11 cellular contexts compared by ENCODE assay signal in genomic region chr10:29470843-29471482, GRCh38.
DNase-seq lines count a peak whose midpoint lies in the region; ATAC-seq and TF ChIP-seq lines count a peak whose summit lies in the region.
"Had no signal": no experiment of that assay in that cellular context is flagged by ENCODE, and none has a peak within 500 bp of the region (broad histone marks: within the 10 kb centered on the region; RNA-seq: fewer than 3 reads in every experiment).

No MANE protein-coding gene starts in this region.

- POLR2A ChIA-PET in HCT116 (lab: Charles Lee) = no interaction called here

- intact Hi-C loops in HCT116 (cut with micrococcal nuclease) = no loop called here

- peak overlapping the region; percentile 19; the same call in 1 of the 2 replicates for H3K4me2 ChIP-seq in HCT116 (ENCODE audit: low read length)
- no peak overlapping the region for H3K4me2 ChIP-seq in mesendoderm (ENCODE audit: low read length)

- CTCF ChIA-PET in HCT116 (lab: Charles Lee) = interaction anchor here (1.1 kb wide), 1 partner anchor 25 kb away, joined by 6 read pairs; no protein-coding TSS in a partner anchor

- H3K79me2 ChIP-seq in HCT116 (ENCODE audit: insufficient read depth, low read length) (no peaks in the 10 kb centered on the region), mesendoderm (ENCODE audit: control insufficient read depth, insufficient read depth, low read length) (no peaks in the 10 kb centered on the region)

- ATAC-seq in HCT116 = no peak
- ATAC-seq in activated naive CD8-positive, alpha-beta T cell treated with anti-CD3 and anti-CD28 coated beads, Interleukin-2, amount 50 U/mL, for 24 hours = no peak

- H3K79me1 ChIP-seq in mesendoderm (ENCODE audit: low read length) = no peaks in the 10 kb centered on the region

- DNase-seq in HCT116 (ENCODE audit: low read depth, low spot score) (no peak), mesendoderm (peak; percentile 25), NCI-H2081 treated with DMSO at 0.1 percent for 48 hours (lab: John Stamatoyannopoulos, UW) (no peak), NCI-H1105 (lab: John Stamatoyannopoulos, UW) (no peak), NCI-H2029 (lab: John Stamatoyannopoulos, UW) (no peak)
- no peak for DNase-seq in activated naive CD8-positive, alpha-beta T cell treated with anti-CD3 and anti-CD28 coated beads, Interleukin-2, amount 50 U/mL, for 24 hours
- DNase-seq: activated CD4-positive, alpha-beta T cell treated with anti-CD3 and anti-CD28 coated beads, Interleukin-2, amount 50 U/mL, for 1 hour; CD4-positive, alpha-beta T cell; NCI-H510A had no signal

- BruUV-seq in HCT116 (replicated peaks; lab: Mats Ljungman, UMichigan) = no TSS peak

- H3K4me3 Mint-ChIP-seq in activated naive CD8-positive, alpha-beta T cell treated with anti-CD3 and anti-CD28 coated beads, Interleukin-2, amount 50 U/mL, for 24 hours = no peak overlapping the region
- H3K4me3 Mint-ChIP-seq: activated T-cell treated with anti-CD3 and anti-CD28 coated beads, Interleukin-2, amount 50 U/mL, for 72 hours; CD4-positive, alpha-beta T cell had no signal

- H3K9me2 ChIP-seq in HCT116 (ENCODE audit: insufficient read depth) = no peaks in the 10 kb centered on the region

- H3K4me1 ChIP-seq in HCT116 (ENCODE audit: control insufficient read depth in 1 of 2, insufficient read depth in 2 of 2, low read length in 2 of 2) = peaks cover 2 to 11% of the 10 kb centered on the region in 2 experiments; a peak in 3 of 4 replicates
- peaks cover 3% of the 10 kb centered on the region for H3K4me1 ChIP-seq in mesendoderm (ENCODE audit: control insufficient read depth, low read depth, low read length)
- H3K4me1 ChIP-seq in stomach smooth muscle (ENCODE audit: control insufficient read depth, insufficient read depth, low read length) = peaks cover 39% of the 10 kb centered on the region

- H3K23ac ChIP-seq in mesendoderm (ENCODE audit: low read length) = no peak overlapping the region

- H3K27me3 ChIP-seq in HCT116 (ENCODE audit: insufficient read depth, low read length) (no peaks in the 10 kb centered on the region), mesendoderm (ENCODE audit: insufficient read depth, low read length, poor library complexity) (no peaks in the 10 kb centered on the region), stomach smooth muscle (ENCODE audit: control insufficient read depth in 1 of 2, insufficient read depth in 2 of 2, low read length in 2 of 2) (no peaks in the 10 kb centered on the region)

- H3K27me3 Mint-ChIP-seq in activated naive CD8-positive, alpha-beta T cell treated with anti-CD3 and anti-CD28 coated beads, Interleukin-2, amount 50 U/mL, for 24 hours = no peaks in the 10 kb centered on the region
- H3K27me3 Mint-ChIP-seq: CD4-positive, alpha-beta T cell had no signal

- H3K4ac ChIP-seq in mesendoderm (ENCODE audit: low read depth, low read length) = no peak overlapping the region

- no peak overlapping the region for H3K27ac ChIP-seq in HCT116 (ENCODE audit: low read depth, low read length)
- H3K27ac ChIP-seq in mesendoderm (ENCODE audit: low read depth, low read length) = no peak overlapping the region
- peak overlapping the region; percentile 69 for H3K27ac ChIP-seq in stomach smooth muscle (ENCODE audit: low read length)

- no peak for TF ChIP-seq POLR2A in HCT116 (IDR thresholded peaks at IDR 0.05; ENCODE audit: borderline replicate concordance, extremely low read depth, insufficient read depth, insufficient read length)

- H2BK120ac ChIP-seq in mesendoderm (ENCODE audit: low read depth, low read length) = no peak overlapping the region

- H3K9me3 Mint-ChIP-seq in activated naive CD8-positive, alpha-beta T cell treated with anti-CD3 and anti-CD28 coated beads, Interleukin-2, amount 50 U/mL, for 24 hours = no peaks in the 10 kb centered on the region
- H3K9me3 Mint-ChIP-seq: activated T-cell treated with anti-CD3 and anti-CD28 coated beads, Interleukin-2, amount 50 U/mL, for 72 hours; CD4-positive, alpha-beta T cell had no signal

- WGBS in mesendoderm (ENCODE audit: extremely low coverage, insufficient coverage, low lambda C conversion rate) = no CpG with 5 or more reads among the region's 14 CpGs

- H4K20me1 ChIP-seq in HCT116 (ENCODE audit: insufficient read depth) = no peaks in the 10 kb centered on the region

- no peak overlapping the region for H2BK5ac ChIP-seq in mesendoderm (ENCODE audit: low read length)

- no peak overlapping the region for H2AK5ac ChIP-seq in mesendoderm (ENCODE audit: low read length)

- H3K36me3 ChIP-seq in HCT116 (ENCODE audit: control insufficient read depth in 1 of 2, insufficient read depth in 2 of 2, low read length in 2 of 2) = peaks cover 0 to 4% of the 10 kb centered on the region in 2 experiments; a peak in 1 of 4 replicates
- no peaks in the 10 kb centered on the region for H3K36me3 ChIP-seq in mesendoderm (ENCODE audit: control insufficient read depth, insufficient read depth, low read length)
- H3K36me3 ChIP-seq in stomach smooth muscle (ENCODE audit: control insufficient read depth in 2 of 2, insufficient read depth in 2 of 2, low read length in 2 of 2) = peaks cover 67 to 70% of the 10 kb centered on the region in 2 donors

- peaks cover 29% of the 10 kb centered on the region for H3K36me3 Mint-ChIP-seq in activated naive CD8-positive, alpha-beta T cell treated with anti-CD3 and anti-CD28 coated beads, Interleukin-2, amount 50 U/mL, for 24 hours (ENCODE audit: low read depth)

- no peak overlapping the region for H2AFZ ChIP-seq in HCT116 (ENCODE audit: low read depth, low read length, poor library complexity, severe bottlenecking)

- RAD21 ChIA-PET in HCT116 (lab: Charles Lee; ENCODE audit: low non-redundant PET in 1 of 2, low total read pairs in 2 of 2, uncharacterized antibody in 2 of 2, unreplicated experiment in 2 of 2) = no interaction called here

- H4K5ac ChIP-seq in mesendoderm (ENCODE audit: low read length) = no peak overlapping the region

- H3K56ac ChIP-seq in mesendoderm (ENCODE audit: low read length) = no peak overlapping the region

- no peak for TF ChIP-seq RAD21 in HCT116 (IDR thresholded peaks at IDR 0.05; ENCODE audit: low read depth)

- H3K4me3 ChIP-seq in HCT116 (replicated peaks in 1 of 2; ENCODE audit: low read depth in 1 of 2, low read length in 2 of 2) (no peak overlapping the region), mesendoderm (ENCODE audit: low read length) (no peak overlapping the region), stomach smooth muscle (ENCODE audit: low read length in 2 of 2) (no peak overlapping the region)

- H3K9ac ChIP-seq in HCT116 (ENCODE audit: low read length) (no peak overlapping the region), mesendoderm (ENCODE audit: low read length) (no peak overlapping the region), stomach smooth muscle (ENCODE audit: low read length in 2 of 2) (no peak overlapping the region)

- H3K4me1 Mint-ChIP-seq in activated naive CD8-positive, alpha-beta T cell treated with anti-CD3 and anti-CD28 coated beads, Interleukin-2, amount 50 U/mL, for 24 hours = peaks cover 26% of the 10 kb centered on the region

- no peak for TF ChIP-seq CTCF in HCT116 (IDR thresholded peaks at IDR 0.05 in 2 of 3, conservative IDR thresholded peaks at IDR 0.05 in 1 of 3; ENCODE audit: borderline replicate concordance in 1 of 3, insufficient read depth in 1 of 3, low read depth in 2 of 3, low read length in 2 of 3)

- H4K8ac ChIP-seq in mesendoderm (ENCODE audit: low read depth, low read length) = no peak overlapping the region

- H3K9me3 ChIP-seq in HCT116 (ENCODE audit: control insufficient read depth in 1 of 2, insufficient read depth in 1 of 2, low read depth in 1 of 2, low read length in 2 of 2) (no peaks in the 10 kb centered on the region), stomach smooth muscle (ENCODE audit: control insufficient read depth in 2 of 2, low read length in 2 of 2) (no peaks in the 10 kb centered on the region)

- H2BK15ac ChIP-seq in mesendoderm (replicated peaks; ENCODE audit: low read depth) = no peak overlapping the region

- H3K27ac Mint-ChIP-seq in activated naive CD8-positive, alpha-beta T cell treated with anti-CD3 and anti-CD28 coated beads, Interleukin-2, amount 50 U/mL, for 24 hours = peak overlapping the region; percentile 56
- H3K27ac Mint-ChIP-seq: CD4-positive, alpha-beta T cell had no signal

- H3K18ac ChIP-seq in mesendoderm (ENCODE audit: low read length) = no peak overlapping the region

TF ChIP-seq in HCT116, 20 proteins besides CTCF, POLR2A, EP300 and RAD21:
- TF ChIP-seq EZH2phosphoT487 (IDR thresholded peaks at IDR 0.05; ENCODE audit: borderline replicate concordance) (no peak), MAX (IDR thresholded peaks at IDR 0.05) (no peak), CBX3 (IDR thresholded peaks at IDR 0.05; ENCODE audit: low read depth) (no peak), ZFX (IDR thresholded peaks at IDR 0.05) (no peak), SP1 (IDR thresholded peaks at IDR 0.05; ENCODE audit: low read depth) (no peak), SRF (IDR thresholded peaks at IDR 0.05; ENCODE audit: low read depth) (no peak), SIN3A (IDR thresholded peaks at IDR 0.05; ENCODE audit: low read depth) (no peak), ATF3 (IDR thresholded peaks at IDR 0.05) (no peak)
